30 cellular contexts compared by ENCODE assay signal in the genomic region with DNA sequence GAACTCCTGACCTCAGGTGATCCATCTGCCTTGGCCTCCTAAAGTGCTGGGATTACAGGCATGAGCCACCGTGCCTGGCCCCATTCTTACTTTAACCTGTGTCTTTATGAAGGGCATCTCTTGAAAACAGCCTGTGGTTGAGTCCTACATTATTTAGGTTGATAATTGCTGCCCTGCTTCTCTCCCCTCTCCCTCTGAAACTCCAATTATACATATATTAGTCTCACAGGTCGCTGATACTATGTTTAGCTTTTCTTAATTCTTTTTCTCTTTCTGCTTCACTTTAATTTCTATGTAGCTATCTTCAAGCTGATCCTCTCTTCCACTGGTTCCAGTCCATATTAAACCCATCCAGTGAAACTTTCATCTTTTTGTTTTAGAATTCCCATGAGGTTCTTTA.
A peak's percentile ranks its signal among the peaks of the same experiment; 100 is the strongest.
DNase-seq lines count a peak whose midpoint lies in the region; ATAC-seq and TF ChIP-seq lines count a peak whose summit lies in the region.
"Had no signal": no experiment of that assay in that cellular context is flagged by ENCODE, and none has a peak within 500 bp of the region (broad histone marks: within the 10 kb centered on the region; RNA-seq: fewer than 3 reads in every experiment).

No MANE protein-coding gene starts in this region.

- no peaks in the 10 kb centered on the region for H3K36me3 Mint-ChIP-seq in osteocyte (ENCODE audit: unreplicated experiment)
- no peaks in the 10 kb centered on the region for H3K36me3 Mint-ChIP-seq in CD8-positive, alpha-beta T cell
- H3K36me3 Mint-ChIP-seq: CD14-positive monocyte; CD4-positive, alpha-beta memory T cell; CD4-positive, CD25-positive, alpha-beta regulatory T cell had no signal

- no peaks in the 10 kb centered on the region for H3K27me3 ChIP-seq in CD8-positive, alpha-beta T cell (ENCODE audit: insufficient read depth, low read length)
- H3K27me3 ChIP-seq: BLaER1; BLaER1 treated with 17β-estradiol and CSF1 and Interleukin-3, amounts not matched to agents 10 nM and 100 nM had no signal

- POLR2A ChIA-PET in HEK293 (lab: Yijun Ruan, JAX): no interaction called here
- POLR2A ChIA-PET in CD8-positive, alpha-beta T cell (lab: Charles Lee): no interaction called here

- no peak overlapping the region for H3K4me3 Mint-ChIP-seq in osteocyte (ENCODE audit: unreplicated experiment)
- no peak overlapping the region for H3K4me3 Mint-ChIP-seq in CD8-positive, alpha-beta T cell
- H3K4me3 Mint-ChIP-seq: B cell; CD14-positive monocyte; CD4-positive, alpha-beta memory T cell; CD4-positive, alpha-beta T cell; CD4-positive, CD25-positive, alpha-beta regulatory T cell; CD8-positive, alpha-beta memory T cell had no signal

- H3K4me1 Mint-ChIP-seq in osteocyte (ENCODE audit: unreplicated experiment): no peaks in the 10 kb centered on the region
- no peaks in the 10 kb centered on the region for H3K4me1 Mint-ChIP-seq in CD8-positive, alpha-beta T cell (ENCODE audit: low read depth)
- H3K4me1 Mint-ChIP-seq: B cell; CD14-positive monocyte; CD4-positive, alpha-beta memory T cell; CD4-positive, CD25-positive, alpha-beta regulatory T cell; CD8-positive, alpha-beta memory T cell had no signal

- H3K27ac Mint-ChIP-seq in osteocyte (ENCODE audit: unreplicated experiment): no peak overlapping the region
- H3K27ac Mint-ChIP-seq in CD8-positive, alpha-beta T cell: no peak overlapping the region
- H3K27ac Mint-ChIP-seq: B cell; CD14-positive monocyte; CD4-positive, alpha-beta memory T cell; CD4-positive, alpha-beta T cell; CD4-positive, CD25-positive, alpha-beta regulatory T cell; CD8-positive, alpha-beta memory T cell had no signal

- no peak for ATAC-seq in CD8-positive, alpha-beta T cell
- no peak for ATAC-seq in HG03280 (IDR thresholded peaks at IDR 0.05; ENCODE audit: unreplicated experiment)
- ATAC-seq: A549 had no signal

- H3K27ac ChIP-seq in HEK293 (ENCODE audit: extremely low read depth, low read depth, low read length): no peak overlapping the region
- no peak overlapping the region for H3K27ac ChIP-seq in CD8-positive, alpha-beta T cell (ENCODE audit: low read depth, low read length)
- H3K27ac ChIP-seq: 22Rv1; A549; BLaER1; BLaER1 treated with 17β-estradiol and CSF1 and Interleukin-3, amounts not matched to agents 10 nM and 100 nM; C4-2B had no signal

- no peaks in the 10 kb centered on the region for H3K4me1 ChIP-seq in HEK293 (ENCODE audit: control insufficient read depth, insufficient read depth, low read length)
- no peaks in the 10 kb centered on the region for H3K4me1 ChIP-seq in CD8-positive, alpha-beta T cell (ENCODE audit: insufficient read depth, low read length)
- H3K4me1 ChIP-seq: A549, BE2C, BLaER1, Caco-2 had no signal

- no peaks in the 10 kb centered on the region for H3K9me3 ChIP-seq in HEK293 (ENCODE audit: control insufficient read depth, insufficient read depth, low read depth, low read length)
- no peaks in the 10 kb centered on the region for H3K9me3 ChIP-seq in CD8-positive, alpha-beta T cell (ENCODE audit: low read length)
- H3K9me3 ChIP-seq: BE2C; BLaER1; BLaER1 treated with 17β-estradiol and CSF1 and Interleukin-3, amounts not matched to agents 10 nM and 100 nM had no signal

- intact Hi-C loops in CD8-positive, alpha-beta T cell (cut with DNase I, micrococcal nuclease): no loop called here

- DNase-seq in osteocyte (ENCODE audit: extremely low spot score, unreplicated experiment): peak; percentile 13
- DNase-seq in CD8-positive, alpha-beta T cell: no peak
- DNase-seq: 8988T; ACHN; AML-193; BE2C; C1 segment of cervical spinal cord; Caco-2; Calu3; CD4-positive, alpha-beta memory T cell; CD4-positive, alpha-beta T cell; CD4-positive, CD25-positive, alpha-beta regulatory T cell; CD8-positive, alpha-beta memory T cell; COR-L47; DMS 273 treated with DMSO at 0.1 percent for 48 hours; DMS153; DMS53; DMS79; DMS79 treated with DMSO at 0.1 percent for 48 hours; DND-41; EL had no signal

- no peak for TF ChIP-seq CTCF in HEK293 (tag by site-specific recombination; IDR thresholded peaks at IDR 0.05)
- TF ChIP-seq CTCF in osteocyte (IDR thresholded peaks at IDR 0.05): no peak
- TF ChIP-seq CTCF in CD8-positive, alpha-beta T cell (IDR thresholded peaks at IDR 0.05): no peak

- CTCF ChIA-PET in HEK293 (lab: Yijun Ruan, JAX): interaction anchor here (0.7 to 3.6 kb wide), 5 partner anchors 14 to 885 kb away, joined by 3 to 19 read pairs (median 3); no protein-coding TSS in a partner anchor
- CTCF ChIA-PET in CD8-positive, alpha-beta T cell (lab: Charles Lee): interaction anchor here (1.1 kb wide), 1 partner anchor 51 kb away, joined by 3 read pairs; no protein-coding TSS in a partner anchor

- H3K9me3 Mint-ChIP-seq in osteocyte (ENCODE audit: unreplicated experiment): peaks cover 6% of the 10 kb centered on the region
- no peaks in the 10 kb centered on the region for H3K9me3 Mint-ChIP-seq in CD8-positive, alpha-beta T cell
- H3K9me3 Mint-ChIP-seq: CD4-positive, alpha-beta T cell; CD8-positive, alpha-beta memory T cell had no signal

- H3K36me3 ChIP-seq in HEK293 (ENCODE audit: control insufficient read depth in 2 of 2, insufficient read depth in 1 of 2, low read length in 2 of 2): no peaks in the 10 kb centered on the region
- H3K36me3 ChIP-seq in CD8-positive, alpha-beta T cell (ENCODE audit: insufficient read depth, low read length): no peaks in the 10 kb centered on the region
- H3K36me3 ChIP-seq: BE2C; BLaER1; BLaER1 treated with 17β-estradiol and CSF1 and Interleukin-3, amounts not matched to agents 10 nM and 100 nM had no signal

- no peak overlapping the region for H3K4me3 ChIP-seq in HEK293 (ENCODE audit: low read depth, low read length)
- no peak overlapping the region for H3K4me3 ChIP-seq in CD8-positive, alpha-beta T cell (ENCODE audit: low read depth, low read length)
- H3K4me3 ChIP-seq: A549; BLaER1; BLaER1 treated with 17β-estradiol and CSF1 and Interleukin-3, amounts not matched to agents 10 nM and 100 nM had no signal

- H3K27me3 Mint-ChIP-seq in osteocyte (ENCODE audit: unreplicated experiment): peaks cover 11% of the 10 kb centered on the region
- H3K27me3 Mint-ChIP-seq in CD8-positive, alpha-beta T cell (ENCODE audit: low read depth): peaks cover 26% of the 10 kb centered on the region

TF ChIP-seq in HEK293, 187 proteins besides CTCF, POLR2A, EP300 and RAD21:
- TF ChIP-seq FEZF1 (tag by site-specific recombination; IDR thresholded peaks at IDR 0.05) (no peak), ZNF133 (tag by site-specific recombination; IDR thresholded peaks at IDR 0.05) (peak; percentile 93)
